10 cellular contexts compared by ENCODE assay signal in genomic region chr19:861756-862528, GRCh38. TPM values are rescaled to one million over a fixed set of nuclear protein-coding genes. Genes with fewer than 3 reads are reported as not detected.
DNase-seq lines count a peak whose midpoint lies in the region; ATAC-seq and TF ChIP-seq lines count a peak whose summit lies in the region.
"Had no signal": no experiment of that assay in that cellular context is flagged by ENCODE, and none has a peak within 500 bp of the region (broad histone marks: within the 10 kb centered on the region; RNA-seq: fewer than 3 reads in every experiment).

No MANE protein-coding gene starts in this region.

- ATAC-seq in HG02678 (IDR thresholded peaks at IDR 0.05; ENCODE audit: unreplicated experiment): no peak

- H3K36me3 Mint-ChIP-seq in activated CD4-positive, alpha-beta T cell treated with anti-CD3 and anti-CD28 coated beads, Interleukin-2, amount 10 ng/mL, durations not matched to agents 24 days and 14 days (ENCODE audit: low read depth): no peaks in the 10 kb centered on the region

- DNase-seq in GM06990 (ENCODE audit: extremely low read depth, insufficient read length) (peak; percentile 75), NCI-H2107 (lab: John Stamatoyannopoulos, UW) (peak; percentile 38), cerebellar cortex (ENCODE audit: low spot score) (no peak), GM19240 (ENCODE audit: insufficient read length, low spot score) (no peak)
- DNase-seq in activated CD4-positive, alpha-beta T cell treated with anti-CD3 and anti-CD28 coated beads, Interleukin-2, amount 10 ng/mL, durations not matched to agents 24 days and 14 days: peak; percentile 86
- DNase-seq in effector CD8-positive, alpha-beta T cell (lab: John Stamatoyannopoulos, UW): peak; percentile 71
- DNase-seq in stimulated activated CD4-positive, alpha-beta T cell treated with anti-CD3 and anti-CD28 coated beads, Interleukin-12 subunit alpha, Interleukin-12 subunit beta, amount 100 ng/mL, for 4 hours: peak; percentile 65

- no peak overlapping the region for H3K4me3 ChIP-seq in GM06990 (replicated peaks; ENCODE audit: low read depth, low read length)

- no peaks in the 10 kb centered on the region for H3K36me3 ChIP-seq in GM06990 (ENCODE audit: control insufficient read depth, insufficient read depth, low read length)

- no peaks in the 10 kb centered on the region for H3K9me3 Mint-ChIP-seq in activated CD4-positive, alpha-beta T cell treated with anti-CD3 and anti-CD28 coated beads, Interleukin-2, amount 10 ng/mL, durations not matched to agents 24 days and 14 days

- H3K27me3 Mint-ChIP-seq in activated CD4-positive, alpha-beta T cell treated with anti-CD3 and anti-CD28 coated beads, Interleukin-2, amount 10 ng/mL, durations not matched to agents 24 days and 14 days: peaks cover 12% of the 10 kb centered on the region

- H3K4me1 Mint-ChIP-seq in activated CD4-positive, alpha-beta T cell treated with anti-CD3 and anti-CD28 coated beads, Interleukin-2, amount 10 ng/mL, durations not matched to agents 24 days and 14 days: peaks cover 5% of the 10 kb centered on the region

- no peaks in the 10 kb centered on the region for H3K27me3 ChIP-seq in GM06990 (replicated peaks; ENCODE audit: control insufficient read depth, insufficient read depth, low read length)

- TF ChIP-seq CTCF in GM06990 (IDR thresholded peaks at IDR 0.05; ENCODE audit: insufficient read depth, low read length, poor library complexity, severe bottlenecking): no peak

- H3K4me3 Mint-ChIP-seq in activated CD4-positive, alpha-beta T cell treated with anti-CD3 and anti-CD28 coated beads, Interleukin-2, amount 10 ng/mL, durations not matched to agents 24 days and 14 days: peak overlapping the region; percentile 79

- intact Hi-C loops in activated CD4-positive, alpha-beta T cell treated with anti-CD3 and anti-CD28 coated beads, Interleukin-2, amount 10 ng/mL, durations not matched to agents 24 days and 14 days (cut with micrococcal nuclease): loop anchor here (1.0 to 2.0 kb wide), 3 partner anchors 10 to 121 kb away; no protein-coding TSS in a partner anchor

- no peak overlapping the region for H3K27ac Mint-ChIP-seq in activated CD4-positive, alpha-beta T cell treated with anti-CD3 and anti-CD28 coated beads, Interleukin-2, amount 10 ng/mL, durations not matched to agents 24 days and 14 days

RNA-seq across cellular contexts. Expression of gene CFD, which starts 2.5 kb away (rescaled TPM):
- 1.4 and 2.5 TPM in 2 replicates for total RNA-seq in activated CD4-positive, alpha-beta T cell treated with anti-CD3 and anti-CD28 coated beads, Interleukin-2, amount 10 ng/mL, durations not matched to agents 24 days and 14 days

RNA-seq across cellular contexts. Expression of gene ELANE, which starts 9.8 kb away (rescaled TPM):
- not detected in 2 replicates for total RNA-seq in activated CD4-positive, alpha-beta T cell treated with anti-CD3 and anti-CD28 coated beads, Interleukin-2, amount 10 ng/mL, durations not matched to agents 24 days and 14 days
- total RNA-seq: NCI-H460 had no signal

RNA-seq across cellular contexts. Expression of gene PRTN3, which starts 21.1 kb away (rescaled TPM):
- not detected in 2 replicates for total RNA-seq in activated CD4-positive, alpha-beta T cell treated with anti-CD3 and anti-CD28 coated beads, Interleukin-2, amount 10 ng/mL, durations not matched to agents 24 days and 14 days

RNA-seq across cellular contexts. Expression of gene MED16, which starts 31.0 kb away (rescaled TPM):
- 58.1 and 61.1 TPM in 2 replicates for total RNA-seq in activated CD4-positive, alpha-beta T cell treated with anti-CD3 and anti-CD28 coated beads, Interleukin-2, amount 10 ng/mL, durations not matched to agents 24 days and 14 days

RNA-seq across cellular contexts. Expression of gene RNU6-9, which starts 31.3 kb away (rescaled TPM):
- not detected in 2 replicates for total RNA-seq in activated CD4-positive, alpha-beta T cell treated with anti-CD3 and anti-CD28 coated beads, Interleukin-2, amount 10 ng/mL, durations not matched to agents 24 days and 14 days
- total RNA-seq: mononuclear cell, NCI-H460 had no signal

Comparison
In these comparisons a context has a peak if more than half of its experiments do, and no peak if none do; other contexts are left out.
1. DNase-seq: peak in GM06990 (single experiment), NCI-H2107 (single experiment), activated CD4-positive, alpha-beta T cell treated with anti-CD3 and anti-CD28 coated beads, Interleukin-2, amount 10 ng/mL, durations not matched to agents 24 days and 14 days (single experiment), effector CD8-positive, alpha-beta T cell (single experiment) and stimulated activated CD4-positive, alpha-beta T cell treated with anti-CD3 and anti-CD28 coated beads, Interleukin-12 subunit alpha, Interleukin-12 subunit beta, amount 100 ng/mL, for 4 hours (single experiment); none in cerebellar cortex (single experiment) and GM19240 (single experiment).